ENCODE assay signal across 1 cellular context in the genomic region with DNA sequence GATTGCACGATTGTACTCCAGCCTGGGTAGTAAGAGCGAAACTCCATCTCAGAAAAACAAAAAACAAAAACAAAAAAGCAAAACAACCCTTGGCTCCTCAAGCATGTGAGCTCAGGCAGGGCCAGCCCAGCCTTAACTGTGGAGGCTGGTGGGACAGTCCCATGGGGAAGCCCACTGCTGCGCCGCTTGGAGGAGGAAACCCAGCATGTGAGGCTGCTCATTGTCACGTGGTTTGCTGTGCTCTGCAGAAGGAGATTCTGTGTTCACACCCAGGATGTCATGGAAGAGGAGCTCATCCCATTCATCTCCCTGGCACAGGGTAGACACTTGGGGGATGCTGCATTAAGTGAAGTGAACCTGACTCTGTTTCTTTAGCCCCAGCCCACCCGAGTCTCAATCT.
TF ChIP-seq lines count a peak whose summit lies in the region.

No MANE protein-coding gene starts in this region.

TF ChIP-seq in GM12878, 131 proteins besides CTCF, POLR2A, EP300 and RAD21 (continued from another document):
- TF ChIP-seq, protein P1, sequence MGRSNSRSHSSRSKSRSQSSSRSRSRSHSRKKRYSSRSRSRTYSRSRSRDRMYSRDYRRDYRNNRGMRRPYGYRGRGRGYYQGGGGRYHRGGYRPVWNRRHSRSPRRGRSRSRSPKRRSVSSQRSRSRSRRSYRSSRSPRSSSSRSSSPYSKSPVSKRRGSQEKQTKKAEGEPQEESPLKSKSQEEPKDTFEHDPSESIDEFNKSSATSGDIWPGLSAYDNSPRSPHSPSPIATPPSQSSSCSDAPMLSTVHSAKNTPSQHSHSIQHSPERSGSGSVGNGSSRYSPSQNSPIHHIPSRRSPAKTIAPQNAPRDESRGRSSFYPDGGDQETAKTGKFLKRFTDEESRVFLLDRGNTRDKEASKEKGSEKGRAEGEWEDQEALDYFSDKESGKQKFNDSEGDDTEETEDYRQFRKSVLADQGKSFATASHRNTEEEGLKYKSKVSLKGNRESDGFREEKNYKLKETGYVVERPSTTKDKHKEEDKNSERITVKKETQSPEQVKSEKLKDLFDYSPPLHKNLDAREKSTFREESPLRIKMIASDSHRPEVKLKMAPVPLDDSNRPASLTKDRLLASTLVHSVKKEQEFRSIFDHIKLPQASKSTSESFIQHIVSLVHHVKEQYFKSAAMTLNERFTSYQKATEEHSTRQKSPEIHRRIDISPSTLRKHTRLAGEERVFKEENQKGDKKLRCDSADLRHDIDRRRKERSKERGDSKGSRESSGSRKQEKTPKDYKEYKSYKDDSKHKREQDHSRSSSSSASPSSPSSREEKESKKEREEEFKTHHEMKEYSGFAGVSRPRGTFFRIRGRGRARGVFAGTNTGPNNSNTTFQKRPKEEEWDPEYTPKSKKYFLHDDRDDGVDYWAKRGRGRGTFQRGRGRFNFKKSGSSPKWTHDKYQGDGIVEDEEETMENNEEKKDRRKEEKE (IDR thresholded peaks at IDR 0.05): no peak
- TF ChIP-seq, protein P2, sequence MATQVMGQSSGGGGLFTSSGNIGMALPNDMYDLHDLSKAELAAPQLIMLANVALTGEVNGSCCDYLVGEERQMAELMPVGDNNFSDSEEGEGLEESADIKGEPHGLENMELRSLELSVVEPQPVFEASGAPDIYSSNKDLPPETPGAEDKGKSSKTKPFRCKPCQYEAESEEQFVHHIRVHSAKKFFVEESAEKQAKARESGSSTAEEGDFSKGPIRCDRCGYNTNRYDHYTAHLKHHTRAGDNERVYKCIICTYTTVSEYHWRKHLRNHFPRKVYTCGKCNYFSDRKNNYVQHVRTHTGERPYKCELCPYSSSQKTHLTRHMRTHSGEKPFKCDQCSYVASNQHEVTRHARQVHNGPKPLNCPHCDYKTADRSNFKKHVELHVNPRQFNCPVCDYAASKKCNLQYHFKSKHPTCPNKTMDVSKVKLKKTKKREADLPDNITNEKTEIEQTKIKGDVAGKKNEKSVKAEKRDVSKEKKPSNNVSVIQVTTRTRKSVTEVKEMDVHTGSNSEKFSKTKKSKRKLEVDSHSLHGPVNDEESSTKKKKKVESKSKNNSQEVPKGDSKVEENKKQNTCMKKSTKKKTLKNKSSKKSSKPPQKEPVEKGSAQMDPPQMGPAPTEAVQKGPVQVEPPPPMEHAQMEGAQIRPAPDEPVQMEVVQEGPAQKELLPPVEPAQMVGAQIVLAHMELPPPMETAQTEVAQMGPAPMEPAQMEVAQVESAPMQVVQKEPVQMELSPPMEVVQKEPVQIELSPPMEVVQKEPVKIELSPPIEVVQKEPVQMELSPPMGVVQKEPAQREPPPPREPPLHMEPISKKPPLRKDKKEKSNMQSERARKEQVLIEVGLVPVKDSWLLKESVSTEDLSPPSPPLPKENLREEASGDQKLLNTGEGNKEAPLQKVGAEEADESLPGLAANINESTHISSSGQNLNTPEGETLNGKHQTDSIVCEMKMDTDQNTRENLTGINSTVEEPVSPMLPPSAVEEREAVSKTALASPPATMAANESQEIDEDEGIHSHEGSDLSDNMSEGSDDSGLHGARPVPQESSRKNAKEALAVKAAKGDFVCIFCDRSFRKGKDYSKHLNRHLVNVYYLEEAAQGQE (IDR thresholded peaks at IDR 0.05; ENCODE audit: low read depth, low read length): no peak
- TF ChIP-seq, protein P3, sequence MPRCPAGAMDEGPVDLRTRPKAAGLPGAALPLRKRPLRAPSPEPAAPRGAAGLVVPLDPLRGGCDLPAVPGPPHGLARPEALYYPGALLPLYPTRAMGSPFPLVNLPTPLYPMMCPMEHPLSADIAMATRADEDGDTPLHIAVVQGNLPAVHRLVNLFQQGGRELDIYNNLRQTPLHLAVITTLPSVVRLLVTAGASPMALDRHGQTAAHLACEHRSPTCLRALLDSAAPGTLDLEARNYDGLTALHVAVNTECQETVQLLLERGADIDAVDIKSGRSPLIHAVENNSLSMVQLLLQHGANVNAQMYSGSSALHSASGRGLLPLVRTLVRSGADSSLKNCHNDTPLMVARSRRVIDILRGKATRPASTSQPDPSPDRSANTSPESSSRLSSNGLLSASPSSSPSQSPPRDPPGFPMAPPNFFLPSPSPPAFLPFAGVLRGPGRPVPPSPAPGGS (IDR thresholded peaks at IDR 0.05; ENCODE audit: borderline replicate concordance, insufficient read depth, low read depth, low read length, poor library complexity, severe bottlenecking): no peak
